ENCODE assay signal across 8 cellular contexts in genomic region chrX:123960956-123961267, GRCh38. TPM values are rescaled to one million over a fixed set of nuclear protein-coding genes. Genes with fewer than 3 reads are reported as not detected.
DNase-seq lines count a peak whose midpoint lies in the region; ATAC-seq and TF ChIP-seq lines count a peak whose summit lies in the region.

No MANE protein-coding gene starts in this region.

- no peaks in the 10 kb centered on the region for H3K27me3 ChIP-seq in foreskin keratinocyte

- peaks cover 8% of the 10 kb centered on the region for H3K4me1 ChIP-seq in foreskin keratinocyte

- TF ChIP-seq CTCF in GM12875 (IDR thresholded peaks at IDR 0.05; ENCODE audit: borderline replicate concordance, insufficient read depth, low read depth, low read length) (no peak), VCaP (conservative IDR thresholded peaks at IDR 0.05) (no peak), foreskin keratinocyte (conservative IDR thresholded peaks at IDR 0.05) (no peak)

- no peak for ATAC-seq in foreskin keratinocyte
- ATAC-seq in GM18868 (IDR thresholded peaks at IDR 0.05; ENCODE audit: unreplicated experiment): no peak
- no peak for ATAC-seq in HG03469 (IDR thresholded peaks at IDR 0.05; ENCODE audit: unreplicated experiment)
- ATAC-seq in GM18502 (IDR thresholded peaks at IDR 0.05; ENCODE audit: poor library complexity, unreplicated experiment): no peak

- H3K4me3 ChIP-seq in GM12875 (ENCODE audit: low read depth, low read length): peak overlapping the region; percentile 77
- H3K4me3 ChIP-seq in skeletal muscle cell (ENCODE audit: low read depth, low read length): peak overlapping the region; percentile 76

- H3K27ac ChIP-seq in VCaP (peak overlapping the region; percentile 87), foreskin keratinocyte (peak overlapping the region; percentile 100)

- DNase-seq in foreskin keratinocyte (no peak), skeletal muscle cell (ENCODE audit: low read depth) (no peak), cerebellar cortex (ENCODE audit: low spot score) (no peak)

RNA-seq across cellular contexts. Expression of gene STAG2, which starts 0.6 kb away (rescaled TPM):
- 46.6 and 46.7 TPM in 2 replicates for total RNA-seq in foreskin keratinocyte
- polyA plus RNA-seq in foreskin keratinocyte: 7.9 and 9.4 TPM in 2 replicates
